ENCODE assay signal across 27 cellular contexts in the genomic region with DNA sequence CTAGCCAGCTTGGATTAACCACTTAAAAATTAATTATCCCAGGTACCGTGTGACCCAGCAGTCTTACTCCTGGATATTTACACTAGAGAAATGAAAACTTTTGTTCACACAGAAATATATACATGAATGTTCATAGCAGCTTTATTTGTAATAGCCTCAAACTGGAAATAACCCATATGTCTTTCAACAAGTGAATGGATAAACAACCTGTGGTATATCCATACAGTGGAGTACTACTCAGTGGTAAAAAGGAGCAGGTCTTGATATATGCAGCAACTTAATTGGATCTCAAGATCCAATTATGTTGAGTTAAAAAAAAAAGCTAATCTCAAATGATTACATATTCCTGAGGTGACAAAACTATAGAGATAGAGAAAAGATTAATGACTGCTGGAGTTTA.
"Had no signal": no experiment of that assay in that cellular context is flagged by ENCODE, and none has a peak within 500 bp of the region (broad histone marks: within the 10 kb centered on the region; RNA-seq: fewer than 3 reads in every experiment).

No MANE protein-coding gene starts in this region.

- H3K36me3 ChIP-seq: gastrocnemius medialis, neural progenitor cell, right lobe of liver, stomach, thyroid gland, vagina had no signal

- H3K4me3 Mint-ChIP-seq: memory B cell, mesothelial cell of epicardium, naive B cell, nephron, neural progenitor cell had no signal

- H3K79me2 ChIP-seq: parathyroid adenoma had no signal

- H3K27ac ChIP-seq: dorsolateral prefrontal cortex, epithelial cell of prostate, gastrocnemius medialis, neural progenitor cell, parathyroid adenoma, right lobe of liver, stomach, thyroid gland, vagina had no signal

- H3K4me1 ChIP-seq: gastrocnemius medialis, neural progenitor cell, parathyroid adenoma, right lobe of liver, stomach, thyroid gland, vagina had no signal

- DNase-seq: dorsolateral prefrontal cortex; effector CD4-positive, alpha-beta T cell; gastrocnemius medialis; head of caudate nucleus; kidney; mucosa of descending colon; naive B cell; right lobe of liver; small intestine; stimulated activated CD4-positive, alpha-beta T cell treated with anti-CD3 and anti-CD28 coated beads, Interleukin-15, amount 100 ng/mL, for 24 hours; stimulated activated CD4-positive, alpha-beta T cell treated with anti-CD3 and anti-CD28 coated beads, Interleukin-2, amount 100 ng/mL, for 48 hours; stimulated activated CD8-positive, alpha-beta memory T cell treated with anti-CD3 and anti-CD28 coated beads, Interleukin-4, amount 100 ng/mL, for 48 hours; stimulated activated naive CD4-positive, alpha-beta T cell treated with Interleukin-2 at 50 U/mL for 16 hours; stomach; thyroid gland; trophoblast cell had no signal

- H2AFZ ChIP-seq: neural progenitor cell, parathyroid adenoma had no signal

- H3K9me3 ChIP-seq: gastrocnemius medialis, thyroid gland, vagina had no signal

- H3K4me2 ChIP-seq: neural progenitor cell had no signal

- ATAC-seq: esophagus mucosa, gastrocnemius medialis, left lobe of liver, mucosa of descending colon, right lobe of liver had no signal

- H3K27me3 Mint-ChIP-seq: memory B cell, naive B cell, progenitor cell of endocrine pancreas had no signal

- H3K9ac ChIP-seq: neural progenitor cell, parathyroid adenoma had no signal

- H3K27me3 ChIP-seq: dorsolateral prefrontal cortex, gastrocnemius medialis, neural progenitor cell, right lobe of liver, stomach, thyroid gland, vagina had no signal

- H3K4me3 ChIP-seq: dorsolateral prefrontal cortex, gastrocnemius medialis, lung, mucosa of descending colon, neural progenitor cell, right lobe of liver, stomach, thyroid gland, vagina had no signal

- H3K4me1 Mint-ChIP-seq: mesothelial cell of epicardium, naive B cell, nephron, neural progenitor cell had no signal

- H3K27ac Mint-ChIP-seq: memory B cell, mesothelial cell of epicardium, nephron, neural progenitor cell, progenitor cell of endocrine pancreas had no signal
